Comparison of ENCODE assay signal across 35 cellular contexts in genomic region chr19:1382250-1382649, GRCh38.
"Had no signal": no experiment of that assay in that cellular context is flagged by ENCODE, and none has a peak within 500 bp of the region (broad histone marks: within the 10 kb centered on the region; RNA-seq: fewer than 3 reads in every experiment).

No MANE protein-coding gene starts in this region.

- ATAC-seq: PC-3 had no signal

- H3K9me3 ChIP-seq: Peyer's patch had no signal

- H3K9me3 Mint-ChIP-seq: activated CD4-positive, alpha-beta memory T cell treated with anti-CD3 and anti-CD28 coated beads, Interleukin-2, amount 10 ng/mL, durations not matched to agents 7 days and 5 days; T-cell had no signal

- H3K27ac ChIP-seq: brain microvascular endothelial cell, Peyer's patch, VCaP had no signal

- H3K27me3 Mint-ChIP-seq: activated T-helper 17 cell treated with anti-CD3 and anti-CD28 coated beads, Interleukin-2, amount 50 U/mL, for 72 hours had no signal

- DNase-seq: activated CD4-positive, alpha-beta memory T cell treated with anti-CD3 and anti-CD28 coated beads, Interleukin-2, amount 10 ng/mL, durations not matched to agents 7 days and 5 days; activated CD4-positive, alpha-beta T cell treated with anti-CD3 and anti-CD28 coated beads for 1 hour; activated CD4-positive, alpha-beta T cell treated with anti-CD3 and anti-CD28 coated beads for 48 hours; activated CD4-positive, CD25-positive, alpha-beta regulatory T cell; activated CD8-positive, alpha-beta memory T cell treated with anti-CD3 and anti-CD28 coated beads for 24 hours; activated CD8-positive, alpha-beta memory T cell treated with anti-CD3 and anti-CD28 coated beads, Interleukin-2, amount 10 ng/mL, durations not matched to agents 7 days and 5 days; activated CD8-positive, alpha-beta memory T cell treated with anti-CD3 and anti-CD28 coated beads, Interleukin-2, amount 50 U/mL, for 48 hours; activated effector memory CD4-positive, alpha-beta T cell treated with anti-CD3 and anti-CD28 coated beads, Interleukin-2, amount 50 U/mL, for 16 hours; activated naive CD4-positive, alpha-beta T cell; activated naive CD4-positive, alpha-beta T cell treated with anti-CD3 and anti-CD28 coated beads, Interleukin-2, amount 50 U/mL, for 16 hours; activated naive CD8-positive, alpha-beta T cell treated with anti-CD3 and anti-CD28 coated beads for 36 hours; activated T-cell treated with anti-CD3 and anti-CD28 coated beads, Interleukin-2, amount 50 U/mL, for 72 hours; amniotic stem cell; aorta; brain microvascular endothelial cell; central memory CD4-positive, alpha-beta T cell; MM.1S; MV-4-11; NCI-H1092; NCI-H1436 treated with DMSO at 0.1 percent for 48 hours; NCI-H1694 treated with DMSO at 0.1 percent for 48 hours; NCI-H2029; NCI-H345; NCI-H524 treated with DMSO at 0.1 percent for 48 hours; NCI-H748 treated with DMSO at 0.1 percent for 48 hours; NK-92 treated with Interleukin-12 subunit alpha and Interleukin-12 subunit beta, amount 100 ng/mL, for 24 hours; PC-3; Peyer's patch; RPMI8226; SIG-M5; T-cell; T-helper 2 cell; T-helper 9 cell had no signal

- H3K27me3 ChIP-seq: brain microvascular endothelial cell, Peyer's patch had no signal
